In the genomic region with DNA sequence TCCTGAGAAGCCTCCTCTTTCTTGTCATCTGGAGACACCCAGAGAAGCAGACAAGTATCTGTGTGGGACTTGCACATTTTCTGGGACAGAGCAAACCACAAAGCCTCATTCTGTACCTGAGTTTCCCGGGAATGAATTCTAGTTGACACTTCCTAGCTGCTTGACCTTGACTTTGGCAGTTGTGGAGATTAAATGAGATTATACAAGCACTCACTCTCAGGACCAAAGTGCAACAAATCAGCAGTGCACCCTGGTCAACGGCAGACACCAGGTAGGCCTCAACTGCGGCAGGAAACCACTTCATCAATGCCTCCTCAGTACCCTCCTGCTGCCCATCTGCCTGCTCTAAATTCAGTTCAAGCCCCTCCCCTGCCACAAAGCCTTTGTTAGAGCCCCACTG, we compare ENCODE assay signal across 1 cellular context.
TF ChIP-seq lines count a peak whose summit lies in the region.

No MANE protein-coding gene starts in this region.

TF ChIP-seq in liver, 16 proteins besides CTCF, POLR2A, EP300 and RAD21 (continued from another document):
- TF ChIP-seq, protein P1, sequence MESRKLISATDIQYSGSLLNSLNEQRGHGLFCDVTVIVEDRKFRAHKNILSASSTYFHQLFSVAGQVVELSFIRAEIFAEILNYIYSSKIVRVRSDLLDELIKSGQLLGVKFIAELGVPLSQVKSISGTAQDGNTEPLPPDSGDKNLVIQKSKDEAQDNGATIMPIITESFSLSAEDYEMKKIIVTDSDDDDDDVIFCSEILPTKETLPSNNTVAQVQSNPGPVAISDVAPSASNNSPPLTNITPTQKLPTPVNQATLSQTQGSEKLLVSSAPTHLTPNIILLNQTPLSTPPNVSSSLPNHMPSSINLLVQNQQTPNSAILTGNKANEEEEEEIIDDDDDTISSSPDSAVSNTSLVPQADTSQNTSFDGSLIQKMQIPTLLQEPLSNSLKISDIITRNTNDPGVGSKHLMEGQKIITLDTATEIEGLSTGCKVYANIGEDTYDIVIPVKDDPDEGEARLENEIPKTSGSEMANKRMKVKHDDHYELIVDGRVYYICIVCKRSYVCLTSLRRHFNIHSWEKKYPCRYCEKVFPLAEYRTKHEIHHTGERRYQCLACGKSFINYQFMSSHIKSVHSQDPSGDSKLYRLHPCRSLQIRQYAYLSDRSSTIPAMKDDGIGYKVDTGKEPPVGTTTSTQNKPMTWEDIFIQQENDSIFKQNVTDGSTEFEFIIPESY (IDR thresholded peaks at IDR 0.05), result no peak
TF ChIP-seq in liver: peak in this region for 2.
